Comparison of ENCODE assay signal across 8 cellular contexts in genomic region chr6:21593927-21594421, GRCh38. TPM values are rescaled to one million over a fixed set of nuclear protein-coding genes. Genes with fewer than 3 reads are reported as not detected.
A peak's percentile ranks its signal among the peaks of the same experiment; 100 is the strongest.
DNase-seq lines count a peak whose midpoint lies in the region; ATAC-seq and TF ChIP-seq lines count a peak whose summit lies in the region.

No MANE protein-coding gene starts in this region.

- H3K4me3 ChIP-seq in iPS-18c (ENCODE audit: insufficient read depth, low read depth, low read length) = peak overlapping the region; percentile 98

- no peak overlapping the region for H2BK15ac ChIP-seq in H9 (ENCODE audit: low read depth, low read length)

- peaks cover 5% of the 10 kb centered on the region for H3K23me2 ChIP-seq in H9 (ENCODE audit: insufficient read length, low read depth, low read length, poor library complexity, severe bottlenecking)

- peak overlapping the region; percentile 93 for H3K4me2 ChIP-seq in H9 (ENCODE audit: insufficient read depth, insufficient read length, low read length)

- no peak overlapping the region for H3K23ac ChIP-seq in H9 (ENCODE audit: insufficient read length, low read depth, low read length)

- no peak overlapping the region for H2BK120ac ChIP-seq in H9 (ENCODE audit: low read depth, low read length, poor library complexity, severe bottlenecking)

- no peaks in the 10 kb centered on the region for H4K20me1 ChIP-seq in H9 (ENCODE audit: control insufficient read depth, insufficient read depth, insufficient read length)

- H3K9me3 ChIP-seq in H9 (ENCODE audit: control insufficient read depth, low read depth, low read length) (no peaks in the 10 kb centered on the region), iPS-18c (ENCODE audit: control insufficient read depth, insufficient read depth, low read length) (no peaks in the 10 kb centered on the region)

- peaks cover 2% of the 10 kb centered on the region; the same call in 1 of the 2 replicates for H3K4me1 ChIP-seq in H9 (ENCODE audit: insufficient read depth, low read length)

- H4K5ac ChIP-seq in H9 (ENCODE audit: insufficient read length, low read depth, low read length) = no peak overlapping the region

- no peak overlapping the region for H2BK12ac ChIP-seq in H9 (ENCODE audit: insufficient read length, low read depth, low read length)

- no peak overlapping the region for H3T11ph ChIP-seq in H9 (ENCODE audit: low read length)

- H2AFZ ChIP-seq in H9 (ENCODE audit: low read length) = no peak overlapping the region

- WGBS in H9 (ENCODE audit: extremely low coverage, insufficient read length, low lambda C conversion rate) = no CpG with 5 or more reads among the region's 21 CpGs

- H3K14ac ChIP-seq in H9 (ENCODE audit: insufficient read depth, low read length) = peak overlapping the region; percentile 61; the same call in 1 of the 2 replicates

- peaks cover 10 to 18% of the 10 kb centered on the region in 2 experiments for H3K9me3 Mint-ChIP-seq in H9
- no peaks in the 10 kb centered on the region for H3K9me3 Mint-ChIP-seq in stimulated activated memory B cell treated with anti-CD40 and anti-IgM and Interleukin-4, amounts not matched to agents 10 μg/mL and 1 μg/mL and 100 μg/mL, for 72 hours

- peaks cover 35 to 39% (median 36%) of the 10 kb centered on the region in 3 experiments for H3K36me3 Mint-ChIP-seq in H9 (ENCODE audit: insufficient read depth in 1 of 3, low read depth in 3 of 3)
- H3K36me3 Mint-ChIP-seq in stimulated activated memory B cell treated with anti-CD40 and anti-IgM and Interleukin-4, amounts not matched to agents 10 μg/mL and 1 μg/mL and 100 μg/mL, for 72 hours = no peaks in the 10 kb centered on the region

- no peak overlapping the region for H4K91ac ChIP-seq in H9 (ENCODE audit: insufficient read length, low read depth, low read length)

- H3K9ac ChIP-seq in H9 (ENCODE audit: extremely low read depth, insufficient read length, low read length) = peak overlapping the region; percentile 91

- H2AK5ac ChIP-seq in H9 (ENCODE audit: insufficient read length, low read length) = no peak overlapping the region

- no peak overlapping the region for H3K18ac ChIP-seq in H9 (ENCODE audit: insufficient read length, low read depth, low read length)

- H3K27me3 Mint-ChIP-seq in H9 (ENCODE audit: low read depth) = peaks cover 4% of the 10 kb centered on the region; the same call in 1 of the 2 replicates
- peaks cover 18% of the 10 kb centered on the region for H3K27me3 Mint-ChIP-seq in stimulated activated memory B cell treated with anti-CD40 and anti-IgM and Interleukin-4, amounts not matched to agents 10 μg/mL and 1 μg/mL and 100 μg/mL, for 72 hours

- H2BK20ac ChIP-seq in H9 (ENCODE audit: low read depth, low read length, poor library complexity, severe bottlenecking) = no peak overlapping the region

- H3K4me3 Mint-ChIP-seq in H9 = no peak overlapping the region
- H3K4me3 Mint-ChIP-seq in stimulated activated memory B cell treated with anti-CD40 and anti-IgM and Interleukin-4, amounts not matched to agents 10 μg/mL and 1 μg/mL and 100 μg/mL, for 72 hours = no peak overlapping the region

- H3K56ac ChIP-seq in H9 (ENCODE audit: insufficient read length, low read depth, low read length) = no peak overlapping the region

- H3K79me2 ChIP-seq in H9 (ENCODE audit: insufficient read depth, low read length) = peaks cover 37% of the 10 kb centered on the region; the same call in 1 of the 2 replicates

- no peaks in the 10 kb centered on the region for H3K79me1 ChIP-seq in H9 (ENCODE audit: insufficient read depth, low read depth, low read length, poor library complexity, severe bottlenecking)

- no peak overlapping the region for H3K4ac ChIP-seq in H9 (ENCODE audit: low read depth, low read length)

- H3K4me1 Mint-ChIP-seq in H9 = peaks cover 21 to 25% of the 10 kb centered on the region in 2 experiments
- peaks cover 19% of the 10 kb centered on the region for H3K4me1 Mint-ChIP-seq in stimulated activated memory B cell treated with anti-CD40 and anti-IgM and Interleukin-4, amounts not matched to agents 10 μg/mL and 1 μg/mL and 100 μg/mL, for 72 hours

- peak; percentile 35 for ATAC-seq in stimulated activated memory B cell treated with anti-CD40 and anti-IgM and Interleukin-4, amounts not matched to agents 10 μg/mL and 1 μg/mL and 100 μg/mL, for 72 hours

- no peak overlapping the region for H3K27ac Mint-ChIP-seq in H9
- H3K27ac Mint-ChIP-seq in stimulated activated memory B cell treated with anti-CD40 and anti-IgM and Interleukin-4, amounts not matched to agents 10 μg/mL and 1 μg/mL and 100 μg/mL, for 72 hours = no peak overlapping the region

- H4K8ac ChIP-seq in H9 (replicated peaks; ENCODE audit: insufficient read length, low read depth, low read length) = no peak overlapping the region

- DNase-seq in NCI-H82 (lab: John Stamatoyannopoulos, UW) (peak; percentile 78), NCI-H82 treated with DMSO at 0.1 percent for 48 hours (lab: John Stamatoyannopoulos, UW; ENCODE audit: unreplicated experiment) (no peak), H9 (no peak), MV-4-11 (lab: John Stamatoyannopoulos, UW) (peak; percentile 54), astrocyte of the hippocampus (ENCODE audit: low read depth, low spot score) (peak; percentile 72), pons (ENCODE audit: low spot score) (no peak)

- H3K27me3 ChIP-seq in H9 (ENCODE audit: insufficient read depth, low read length) = no peaks in the 10 kb centered on the region

- H2BK5ac ChIP-seq in H9 (ENCODE audit: insufficient read length, low read length) = no peak overlapping the region

- peak overlapping the region; percentile 56 for H3K27ac ChIP-seq in H9 (ENCODE audit: insufficient read length, low read depth, low read length)

- no peak for TF ChIP-seq CTCF in H9 (conservative IDR thresholded peaks at IDR 0.05)

RNA-seq across cellular contexts. Expression of gene SOX4, which starts 0.4 kb away (rescaled TPM):
- 108 and 112 TPM in 2 replicates for total RNA-seq in H9 (2021)

Comparison
In these comparisons a context has a peak if more than half of its experiments do, and no peak if none do; other contexts are left out.
1. DNase-seq: peak in NCI-H82 (single experiment), MV-4-11 (single experiment) and astrocyte of the hippocampus (single experiment); none in NCI-H82 treated with DMSO at 0.1 percent for 48 hours (single experiment), H9 (single experiment) and pons (single experiment).